18 cellular contexts compared by ENCODE assay signal in the genomic region with DNA sequence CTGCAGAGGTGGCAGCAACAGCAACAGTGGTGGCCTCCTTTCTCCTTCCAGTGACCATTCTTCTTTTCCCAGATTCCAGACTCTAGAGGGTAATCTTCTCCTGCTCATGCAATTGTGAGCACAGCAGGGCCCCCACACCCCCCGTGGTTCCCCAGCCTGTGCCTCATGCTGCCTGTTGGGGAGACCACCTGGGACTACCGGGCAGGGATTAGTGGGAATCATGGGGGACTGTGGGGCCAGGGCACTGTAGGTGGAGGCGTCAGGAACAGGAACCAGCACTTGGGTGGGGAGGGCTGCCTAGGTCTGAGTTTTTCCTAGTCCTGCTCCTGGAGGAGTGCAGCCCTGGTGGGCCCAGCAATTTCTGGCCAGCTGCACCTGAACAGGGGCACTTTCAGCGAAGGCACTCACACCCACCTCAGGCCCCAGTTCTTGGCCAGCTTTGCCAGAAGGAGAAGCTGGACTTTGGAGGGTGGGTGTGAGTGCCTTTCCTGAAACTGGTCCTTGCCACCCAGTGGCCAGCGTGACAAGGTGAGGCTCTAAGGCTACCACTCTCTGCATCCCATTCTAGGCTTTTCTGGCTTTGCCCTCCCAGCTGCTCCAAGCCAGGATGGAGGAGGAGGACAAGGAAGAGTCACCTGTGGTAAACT. TPM values are rescaled to one million over a fixed set of nuclear protein-coding genes. Genes with fewer than 3 reads are reported as not detected.
"Had no signal": no experiment of that assay in that cellular context is flagged by ENCODE, and none has a peak within 500 bp of the region (broad histone marks: within the 10 kb centered on the region; RNA-seq: fewer than 3 reads in every experiment).

No MANE protein-coding gene starts in this region.

RNA-seq across cellular contexts. Expression of gene POTEM, which starts 46.1 kb away (rescaled TPM):
- total RNA-seq: heart right ventricle, hepatocyte, kidney epithelial cell, left ventricle myocardium inferior, lung microvascular endothelial cell, mesenteric fat pad, mucosa of gallbladder, natural killer cell, occipital lobe, osteocyte, posterior vena cava, psoas muscle, right lobe of liver, skeletal muscle tissue, smooth muscle cell, temporal lobe, tibial nerve had no signal
- polyA plus RNA-seq: heart right ventricle, hepatocyte, psoas muscle, smooth muscle cell, thymus had no signal
